28 cellular contexts compared by ENCODE assay signal in the genomic region with DNA sequence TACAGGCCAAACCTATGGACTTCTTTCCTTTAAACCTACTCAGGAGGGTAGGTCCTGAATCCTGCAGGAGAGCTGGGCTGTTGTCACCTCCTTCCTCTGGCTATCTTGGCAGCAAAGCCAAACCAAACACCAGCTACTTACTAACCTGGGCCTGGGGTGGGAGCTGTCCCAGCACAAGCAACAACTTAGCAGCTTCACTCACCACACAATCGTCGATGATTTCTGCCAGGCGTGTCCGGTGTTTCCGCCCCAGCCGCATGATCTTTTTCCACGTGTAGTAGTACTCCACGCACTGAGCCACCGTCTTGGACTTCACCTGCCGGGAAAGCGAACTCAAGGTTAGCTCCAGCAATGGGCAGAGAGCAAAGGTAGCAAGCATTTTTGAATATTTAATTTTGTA. TPM values are rescaled to one million over a fixed set of nuclear protein-coding genes. Genes with fewer than 3 reads are reported as not detected.
DNase-seq lines count a peak whose midpoint lies in the region; ATAC-seq and TF ChIP-seq lines count a peak whose summit lies in the region.
"Had no signal": no experiment of that assay in that cellular context is flagged by ENCODE, and none has a peak within 500 bp of the region (broad histone marks: within the 10 kb centered on the region; RNA-seq: fewer than 3 reads in every experiment).

No MANE protein-coding gene starts in this region.

- POLR2A ChIA-PET in RWPE1 (lab: Yijun Ruan, JAX; ENCODE audit: low non-redundant PET): interaction anchor here (0.5 to 0.6 kb wide), 2 partner anchors 9 to 211 kb away, joined by 3 read pairs; no protein-coding TSS in a partner anchor

- H3K9me3 Mint-ChIP-seq in stimulated activated naive B cell treated with anti-CD40 and anti-IgM and Interleukin-4, amounts not matched to agents 10 μg/mL and 1 μg/mL and 100 μg/mL, for 72 hours: no peaks in the 10 kb centered on the region
- H3K9me3 Mint-ChIP-seq: CD14-positive monocyte; CD8-positive, alpha-beta memory T cell had no signal

- H3K36me3 Mint-ChIP-seq in stimulated activated naive B cell treated with anti-CD40 and anti-IgM and Interleukin-4, amounts not matched to agents 10 μg/mL and 1 μg/mL and 100 μg/mL, for 72 hours: peaks cover 0 to 3% of the 10 kb centered on the region in 2 donors

- peak overlapping the region; percentile 56 for H3K27ac ChIP-seq in RWPE1
- H3K27ac ChIP-seq: 22Rv1, Peyer's patch, SK-N-MC had no signal

- no peaks in the 10 kb centered on the region for H3K27me3 Mint-ChIP-seq in stimulated activated naive B cell treated with anti-CD40 and anti-IgM and Interleukin-4, amounts not matched to agents 10 μg/mL and 1 μg/mL and 100 μg/mL, for 72 hours

- in situ Hi-C loops in GM13976 (cut with MboI; ENCODE audit: low sequenced_read_pairs, unreplicated experiment): no loop called here

- TF ChIP-seq CTCF in RWPE1 (conservative IDR thresholded peaks at IDR 0.05; ENCODE audit: low read depth): no peak
- no peak for TF ChIP-seq CTCF in GM13976 (IDR thresholded peaks at IDR 0.05; ENCODE audit: borderline replicate concordance, control extremely low read depth, extremely low read depth, insufficient read depth, missing control alignments)

- peak; percentile 27 for DNase-seq in activated effector memory CD4-positive, alpha-beta T cell treated with anti-CD3 and anti-CD28 coated beads, Interleukin-2, amount 50 U/mL, for 16 hours
- DNase-seq in activated effector memory CD4-positive, alpha-beta T cell treated with Interleukin-2 at 50 U/mL for 16 hours: no peak
- DNase-seq in RWPE1 (ENCODE audit: low spot score): no peak
- peak; percentile 92 for DNase-seq in dermis blood vessel endothelial cell
- DNase-seq in left lobe of liver (ENCODE audit: low spot score): peak; percentile 33
- DNase-seq in activated naive CD4-positive, alpha-beta T cell treated with Interleukin-2 at 50 U/mL for 16 hours: no peak
- no peak for DNase-seq in stimulated activated naive B cell treated with anti-CD40 and anti-IgM and Interleukin-4, amounts not matched to agents 10 μg/mL and 1 μg/mL and 100 μg/mL, for 72 hours
- DNase-seq in GM13976 (ENCODE audit: low spot score): no peak
- DNase-seq: BE2C; CD8-positive, alpha-beta memory T cell; DMS 273 treated with DMSO at 0.1 percent for 48 hours; DND-41; GOT3; KG1; NCI-H1048; NCI-H1417 treated with DMSO at 0.1 percent for 48 hours; NCI-H187; NCI-H2081 treated with DMSO at 0.1 percent for 48 hours; NCI-H2171; NCI-H226; NCI-H510A; NCI-H69; Peyer's patch; SIG-M5 had no signal

- ATAC-seq in left lobe of liver: no peak
- ATAC-seq in stimulated activated naive B cell treated with anti-CD40 and anti-IgM and Interleukin-4, amounts not matched to agents 10 μg/mL and 1 μg/mL and 100 μg/mL, for 72 hours (replicated peaks): no peak

- H3K4me1 Mint-ChIP-seq in stimulated activated naive B cell treated with anti-CD40 and anti-IgM and Interleukin-4, amounts not matched to agents 10 μg/mL and 1 μg/mL and 100 μg/mL, for 72 hours: peaks cover 15 to 16% of the 10 kb centered on the region in 2 donors
- H3K4me1 Mint-ChIP-seq: CD14-positive monocyte had no signal

- H3K27ac Mint-ChIP-seq in stimulated activated naive B cell treated with anti-CD40 and anti-IgM and Interleukin-4, amounts not matched to agents 10 μg/mL and 1 μg/mL and 100 μg/mL, for 72 hours: no peak overlapping the region
- H3K27ac Mint-ChIP-seq: CD14-positive monocyte had no signal

- H3K4me3 Mint-ChIP-seq in stimulated activated naive B cell treated with anti-CD40 and anti-IgM and Interleukin-4, amounts not matched to agents 10 μg/mL and 1 μg/mL and 100 μg/mL, for 72 hours: no peak overlapping the region
- H3K4me3 Mint-ChIP-seq: CD14-positive monocyte; CD8-positive, alpha-beta memory T cell had no signal

- CTCF ChIA-PET in RWPE1 (lab: Yijun Ruan, JAX): interaction anchor here (1.1 kb wide), 1 partner anchor 12 kb away, joined by 6 read pairs; no protein-coding TSS in a partner anchor

RNA-seq across cellular contexts. Expression of a gene that starts 25.4 kb away (rescaled TPM):
- 34.0 and 48.0 TPM in 2 replicates for total RNA-seq in dermis blood vessel endothelial cell
- 18.1 TPM for total RNA-seq in left lobe of liver

RNA-seq across cellular contexts. Expression of a gene that starts 48.3 kb away (rescaled TPM):
- total RNA-seq in dermis blood vessel endothelial cell (1.0 TPM in 1 of 2 replicates, not detected in the other), left lobe of liver (0.81 TPM)
- total RNA-seq: HT1080 had no signal

Comparison
In these comparisons a context has a peak if more than half of its experiments do, and no peak if none do; other contexts are left out.
1. DNase-seq: peak in activated effector memory CD4-positive, alpha-beta T cell treated with anti-CD3 and anti-CD28 coated beads, Interleukin-2, amount 50 U/mL, for 16 hours (single experiment), dermis blood vessel endothelial cell (single experiment) and left lobe of liver (single experiment); none in activated effector memory CD4-positive, alpha-beta T cell treated with Interleukin-2 at 50 U/mL for 16 hours (single experiment), RWPE1 (single experiment), activated naive CD4-positive, alpha-beta T cell treated with Interleukin-2 at 50 U/mL for 16 hours (single experiment), stimulated activated naive B cell treated with anti-CD40 and anti-IgM and Interleukin-4, amounts not matched to agents 10 μg/mL and 1 μg/mL and 100 μg/mL, for 72 hours (single experiment) and GM13976 (single experiment).